ENCODE assay signal across 2 cellular contexts in genomic region chr10:21991785-21992184, GRCh38.
A peak's percentile ranks its signal among the peaks of the same experiment; 100 is the strongest.
TF ChIP-seq lines count a peak whose summit lies in the region.

No MANE protein-coding gene starts in this region.

TF ChIP-seq in HepG2, 621 proteins besides CTCF, POLR2A, EP300 and RAD21:
- TF ChIP-seq MAFK (conservative IDR thresholded peaks at IDR 0.05 in 1 of 2, IDR thresholded peaks at IDR 0.05 in 1 of 2; ENCODE audit: low read length in 2 of 2): peak; percentile 58 to 73; a peak in 3 of 4 replicates
- TF ChIP-seq HNF1B (CRISPR knock-in tag; IDR thresholded peaks at IDR 0.05): no peak
- TF ChIP-seq MEF2D (CRISPR knock-in tag; IDR thresholded peaks at IDR 0.05): no peak
- peak; percentile 56 for TF ChIP-seq MAFF (IDR thresholded peaks at IDR 0.05; ENCODE audit: low read depth, low read length)
- no peak for TF ChIP-seq MYNN (CRISPR knock-in tag; IDR thresholded peaks at IDR 0.05; ENCODE audit: low read depth)
- no peak for TF ChIP-seq ZNF280D (CRISPR knock-in tag; IDR thresholded peaks at IDR 0.05)

TF ChIP-seq in IMR-90, 13 proteins besides CTCF, POLR2A, EP300 and RAD21:
- no peak for TF ChIP-seq CEBPB (IDR thresholded peaks at IDR 0.05; ENCODE audit: low read depth, low read length)
- TF ChIP-seq MAFK (IDR thresholded peaks at IDR 0.05; ENCODE audit: low read depth, low read length): peak; percentile 59; the same call in 1 of the 2 replicates
